13 cellular contexts compared by ENCODE assay signal in genomic region chr12:124463341-124463861, GRCh38.
DNase-seq lines count a peak whose midpoint lies in the region; ATAC-seq and TF ChIP-seq lines count a peak whose summit lies in the region.
"Had no signal": no experiment of that assay in that cellular context is flagged by ENCODE, and none has a peak within 500 bp of the region (broad histone marks: within the 10 kb centered on the region; RNA-seq: fewer than 3 reads in every experiment).

No MANE protein-coding gene starts in this region.

- no peaks in the 10 kb centered on the region for H3K9me2 ChIP-seq in PC-9 (ENCODE audit: insufficient read depth)

- peaks cover 11% of the 10 kb centered on the region; the same call in 1 of the 2 replicates for H3K36me3 ChIP-seq in PC-9 (ENCODE audit: low read depth)

- peaks cover 45% of the 10 kb centered on the region for H3F3A ChIP-seq in PC-9 (ENCODE audit: insufficient read depth, low read depth)

- no TSS peak for BruUV-seq in PC-9 (replicated peaks; lab: Mats Ljungman, UMichigan)

- in situ Hi-C loops in GM13977 (cut with MboI; ENCODE audit: low pct_unique_long_range_greater_than_20kb, low sequenced_read_pairs, unreplicated experiment) = no loop called here

- DNase-seq in D341Med (ENCODE audit: low spot score) (peak; percentile 91), NCI-H2081 (lab: John Stamatoyannopoulos, UW) (peak; percentile 96 to 98), anterior cingulate cortex (lab: John Stamatoyannopoulos, UW) (peak in 37 of 58 donors; percentile 11 to 69 (median 35)), midbrain (lab: John Stamatoyannopoulos, UW) (peak; percentile 37), GM13977 (ENCODE audit: low spot score) (no peak), PC-9 (no peak), hepatic stellate cell (ENCODE audit: low spot score) (no peak)
- DNase-seq: activated CD8-positive, alpha-beta memory T cell treated with anti-CD3 and anti-CD28 coated beads, Interleukin-2, amount 50 U/mL, for 48 hours; naive thymus-derived CD4-positive, alpha-beta T cell; NCI-H2029 treated with DMSO at 0.1 percent for 48 hours had no signal

- no peak overlapping the region for H3K27ac ChIP-seq in PC-9
- H3K27ac ChIP-seq: upper lobe of left lung had no signal

- POLR2A ChIA-PET in PC-9 (lab: Charles Lee; ENCODE audit: unreplicated experiment) = no interaction called here

- CTCF ChIA-PET in PC-9 (lab: Charles Lee) = no interaction called here

- H3K9me3 ChIP-seq in PC-9 (ENCODE audit: insufficient read depth, low read depth) = no peaks in the 10 kb centered on the region
- H3K9me3 ChIP-seq: upper lobe of left lung had no signal

- no peak overlapping the region for H3K4me3 ChIP-seq in PC-9
- H3K4me3 ChIP-seq: heart right ventricle, upper lobe of left lung had no signal

- no peak overlapping the region for H2AFZ ChIP-seq in PC-9

- no peak for ATAC-seq in GM19328 (IDR thresholded peaks at IDR 0.05; ENCODE audit: unreplicated experiment)
- ATAC-seq: naive thymus-derived CD4-positive, alpha-beta T cell had no signal

- no peaks in the 10 kb centered on the region; the same call in 1 of the 2 replicates for H4K20me1 ChIP-seq in PC-9 (ENCODE audit: insufficient read depth)

- H3K79me2 ChIP-seq in PC-9 (ENCODE audit: low read depth) = no peaks in the 10 kb centered on the region

- H3K27me3 ChIP-seq in PC-9 (ENCODE audit: insufficient read depth, low read depth) = no peaks in the 10 kb centered on the region
- H3K27me3 ChIP-seq: heart right ventricle, upper lobe of left lung had no signal

- intact Hi-C loops in PC-9 (cut with micrococcal nuclease; ENCODE audit: unreplicated experiment) = no loop called here

- H3K4me1 ChIP-seq in PC-9 (replicated peaks; ENCODE audit: insufficient read depth) = 0 out of 2 replicates have a peak, but pooled peaks cover 4% of the 10 kb centered on the region

- TF ChIP-seq CTCF in GM13977 (IDR thresholded peaks at IDR 0.05; ENCODE audit: extremely low read depth, insufficient read depth, missing control alignments) (no peak), PC-9 (conservative IDR thresholded peaks at IDR 0.05) (no peak)

- H3K4me2 ChIP-seq in PC-9 = no peak overlapping the region

Comparison
In these comparisons a context has a peak if more than half of its experiments do, and no peak if none do; other contexts are left out.
1. DNase-seq: peak in D341Med (single experiment), NCI-H2081 (2 of 2), anterior cingulate cortex (37 of 58) and midbrain (single experiment); none in GM13977 (single experiment), PC-9 (0 of 2) and hepatic stellate cell (single experiment).